In the genomic region with DNA sequence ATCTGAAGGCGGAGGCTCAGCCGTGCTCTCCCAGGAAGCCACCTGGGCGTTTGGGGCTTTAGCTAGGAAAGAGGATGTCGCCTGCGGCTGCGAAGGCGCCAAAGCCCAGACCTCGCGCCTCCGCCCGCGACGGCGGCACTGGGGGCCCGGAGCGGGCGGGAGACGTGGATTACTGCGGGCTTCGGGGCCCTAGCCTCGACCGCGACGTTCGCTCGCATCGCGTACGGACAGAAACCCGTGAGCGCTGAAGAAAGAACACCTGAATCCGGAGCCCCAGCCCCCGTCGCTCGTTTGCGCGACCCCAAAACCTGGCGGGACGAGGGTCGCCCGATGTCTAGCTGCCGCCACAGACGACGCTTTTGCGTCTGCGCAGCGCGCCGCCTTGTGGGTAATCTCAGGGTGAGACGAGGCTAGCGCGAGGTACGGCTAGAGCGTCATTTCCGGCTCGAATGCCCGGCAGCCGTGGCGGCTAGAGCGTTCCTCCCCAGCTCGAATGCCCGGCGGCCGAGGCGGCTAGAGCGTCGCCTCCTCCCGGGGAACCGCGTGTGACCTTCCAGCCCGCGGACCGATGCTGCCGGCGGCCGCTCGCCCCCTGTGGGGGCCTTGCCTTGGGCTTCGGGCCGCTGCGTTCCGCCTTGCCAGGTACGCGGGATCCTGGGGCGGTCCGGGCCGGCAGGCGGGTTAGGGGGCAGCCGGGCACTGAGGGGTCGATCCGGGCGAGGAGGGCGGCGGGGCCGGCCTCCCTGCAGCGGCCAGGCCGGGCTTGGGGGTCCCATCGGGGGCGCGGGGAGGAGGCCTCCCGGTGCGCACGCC, we compare ENCODE assay signal across 1 cellular context.
TF ChIP-seq lines count a peak whose summit lies in the region.

A gene (plus strand): TSS at position 434 of the 813 bp plus-strand sequence. CDS start 135 bp downstream, at position 569.

TF ChIP-seq in WTC11, 78 proteins besides CTCF, POLR2A, EP300 and RAD21 (continued from another document and continues in another):
- TF ChIP-seq, protein P1, sequence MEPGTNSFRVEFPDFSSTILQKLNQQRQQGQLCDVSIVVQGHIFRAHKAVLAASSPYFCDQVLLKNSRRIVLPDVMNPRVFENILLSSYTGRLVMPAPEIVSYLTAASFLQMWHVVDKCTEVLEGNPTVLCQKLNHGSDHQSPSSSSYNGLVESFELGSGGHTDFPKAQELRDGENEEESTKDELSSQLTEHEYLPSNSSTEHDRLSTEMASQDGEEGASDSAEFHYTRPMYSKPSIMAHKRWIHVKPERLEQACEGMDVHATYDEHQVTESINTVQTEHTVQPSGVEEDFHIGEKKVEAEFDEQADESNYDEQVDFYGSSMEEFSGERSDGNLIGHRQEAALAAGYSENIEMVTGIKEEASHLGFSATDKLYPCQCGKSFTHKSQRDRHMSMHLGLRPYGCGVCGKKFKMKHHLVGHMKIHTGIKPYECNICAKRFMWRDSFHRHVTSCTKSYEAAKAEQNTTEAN (CRISPR knock-in tag; IDR thresholded peaks at IDR 0.05), result 0 out of 2 replicates have a peak, but pooled peaks have one; percentile 70
- TF ChIP-seq SP1 (CRISPR knock-in tag; conservative IDR thresholded peaks at IDR 0.05) (peak; percentile 86), FOXP1 (CRISPR knock-in tag; IDR thresholded peaks at IDR 0.05; ENCODE audit: borderline replicate concordance) (peak; percentile 85), FOXK1 (CRISPR knock-in tag; IDR thresholded peaks at IDR 0.05) (peak; percentile 96), NFE2L1 (CRISPR knock-in tag; IDR thresholded peaks at IDR 0.05) (peak; percentile 65; the same call in 1 of the 2 replicates), ZNF396 (CRISPR knock-in tag; IDR thresholded peaks at IDR 0.05; ENCODE audit: borderline replicate concordance) (no peak), ZNF423 (CRISPR knock-in tag; IDR thresholded peaks at IDR 0.05) (no peak), NFYB (CRISPR knock-in tag; conservative IDR thresholded peaks at IDR 0.05; ENCODE audit: low read depth) (peak; percentile 33; the same call in 1 of the 2 replicates), GABPB1 (CRISPR knock-in tag; IDR thresholded peaks at IDR 0.05) (peak; percentile 91), NR2C2 (CRISPR knock-in tag; IDR thresholded peaks at IDR 0.05) (no peak), SMAD4 (CRISPR knock-in tag; IDR thresholded peaks at IDR 0.05) (no peak), OVOL2 (CRISPR knock-in tag; IDR thresholded peaks at IDR 0.05; ENCODE audit: borderline replicate concordance) (no peak), ETV6 (CRISPR knock-in tag; IDR thresholded peaks at IDR 0.05) (peak; percentile 67), ZNF671 (CRISPR knock-in tag; IDR thresholded peaks at IDR 0.05) (no peak), MXD4 (CRISPR knock-in tag; IDR thresholded peaks at IDR 0.05; ENCODE audit: borderline replicate concordance) (no peak), KAT7 (CRISPR knock-in tag; IDR thresholded peaks at IDR 0.05; ENCODE audit: borderline replicate concordance) (no peak; the same call in 1 of the 2 replicates), GTF2I (CRISPR knock-in tag; conservative IDR thresholded peaks at IDR 0.05) (no peak), TEAD4 (CRISPR knock-in tag; IDR thresholded peaks at IDR 0.05) (no peak; the same call in 1 of the 2 replicates), CREB1 (CRISPR knock-in tag; IDR thresholded peaks at IDR 0.05) (no peak), PRRX2 (CRISPR knock-in tag; IDR thresholded peaks at IDR 0.05) (no peak), HMGA2 (CRISPR knock-in tag; IDR thresholded peaks at IDR 0.05) (no peak), ELF4 (CRISPR knock-in tag; IDR thresholded peaks at IDR 0.05; ENCODE audit: low read depth) (peak; percentile 10; the same call in 1 of the 2 replicates), RORB (CRISPR knock-in tag; IDR thresholded peaks at IDR 0.05) (no peak)
- TF ChIP-seq, protein P2, sequence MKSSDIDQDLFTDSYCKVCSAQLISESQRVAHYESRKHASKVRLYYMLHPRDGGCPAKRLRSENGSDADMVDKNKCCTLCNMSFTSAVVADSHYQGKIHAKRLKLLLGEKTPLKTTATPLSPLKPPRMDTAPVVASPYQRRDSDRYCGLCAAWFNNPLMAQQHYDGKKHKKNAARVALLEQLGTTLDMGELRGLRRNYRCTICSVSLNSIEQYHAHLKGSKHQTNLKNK (CRISPR knock-in tag; IDR thresholded peaks at IDR 0.05), result no peak
- TF ChIP-seq, protein P3, sequence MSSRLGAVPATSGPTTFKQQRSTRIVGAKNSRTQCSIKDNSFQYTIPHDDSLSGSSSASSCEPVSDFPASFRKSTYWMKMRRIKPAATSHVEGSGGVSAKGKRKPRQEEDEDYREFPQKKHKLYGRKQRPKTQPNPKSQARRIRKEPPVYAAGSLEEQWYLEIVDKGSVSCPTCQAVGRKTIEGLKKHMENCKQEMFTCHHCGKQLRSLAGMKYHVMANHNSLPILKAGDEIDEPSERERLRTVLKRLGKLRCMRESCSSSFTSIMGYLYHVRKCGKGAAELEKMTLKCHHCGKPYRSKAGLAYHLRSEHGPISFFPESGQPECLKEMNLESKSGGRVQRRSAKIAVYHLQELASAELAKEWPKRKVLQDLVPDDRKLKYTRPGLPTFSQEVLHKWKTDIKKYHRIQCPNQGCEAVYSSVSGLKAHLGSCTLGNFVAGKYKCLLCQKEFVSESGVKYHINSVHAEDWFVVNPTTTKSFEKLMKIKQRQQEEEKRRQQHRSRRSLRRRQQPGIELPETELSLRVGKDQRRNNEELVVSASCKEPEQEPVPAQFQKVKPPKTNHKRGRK (CRISPR knock-in tag; IDR thresholded peaks at IDR 0.05; ENCODE audit: borderline replicate concordance), result no peak
- TF ChIP-seq, protein P4, sequence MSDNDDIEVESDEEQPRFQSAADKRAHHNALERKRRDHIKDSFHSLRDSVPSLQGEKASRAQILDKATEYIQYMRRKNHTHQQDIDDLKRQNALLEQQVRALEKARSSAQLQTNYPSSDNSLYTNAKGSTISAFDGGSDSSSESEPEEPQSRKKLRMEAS (CRISPR knock-in tag; IDR thresholded peaks at IDR 0.05), result peak; percentile 96
- TF ChIP-seq, protein P5, sequence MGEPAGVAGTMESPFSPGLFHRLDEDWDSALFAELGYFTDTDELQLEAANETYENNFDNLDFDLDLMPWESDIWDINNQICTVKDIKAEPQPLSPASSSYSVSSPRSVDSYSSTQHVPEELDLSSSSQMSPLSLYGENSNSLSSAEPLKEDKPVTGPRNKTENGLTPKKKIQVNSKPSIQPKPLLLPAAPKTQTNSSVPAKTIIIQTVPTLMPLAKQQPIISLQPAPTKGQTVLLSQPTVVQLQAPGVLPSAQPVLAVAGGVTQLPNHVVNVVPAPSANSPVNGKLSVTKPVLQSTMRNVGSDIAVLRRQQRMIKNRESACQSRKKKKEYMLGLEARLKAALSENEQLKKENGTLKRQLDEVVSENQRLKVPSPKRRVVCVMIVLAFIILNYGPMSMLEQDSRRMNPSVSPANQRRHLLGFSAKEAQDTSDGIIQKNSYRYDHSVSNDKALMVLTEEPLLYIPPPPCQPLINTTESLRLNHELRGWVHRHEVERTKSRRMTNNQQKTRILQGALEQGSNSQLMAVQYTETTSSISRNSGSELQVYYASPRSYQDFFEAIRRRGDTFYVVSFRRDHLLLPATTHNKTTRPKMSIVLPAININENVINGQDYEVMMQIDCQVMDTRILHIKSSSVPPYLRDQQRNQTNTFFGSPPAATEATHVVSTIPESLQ (CRISPR knock-in tag; IDR thresholded peaks at IDR 0.05), result no peak
- TF ChIP-seq, protein P6, sequence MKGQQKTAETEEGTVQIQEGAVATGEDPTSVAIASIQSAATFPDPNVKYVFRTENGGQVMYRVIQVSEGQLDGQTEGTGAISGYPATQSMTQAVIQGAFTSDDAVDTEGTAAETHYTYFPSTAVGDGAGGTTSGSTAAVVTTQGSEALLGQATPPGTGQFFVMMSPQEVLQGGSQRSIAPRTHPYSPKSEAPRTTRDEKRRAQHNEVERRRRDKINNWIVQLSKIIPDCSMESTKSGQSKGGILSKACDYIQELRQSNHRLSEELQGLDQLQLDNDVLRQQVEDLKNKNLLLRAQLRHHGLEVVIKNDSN (CRISPR knock-in tag; IDR thresholded peaks at IDR 0.05), result no peak; the same call in 1 of the 2 replicates
- TF ChIP-seq, protein P7, sequence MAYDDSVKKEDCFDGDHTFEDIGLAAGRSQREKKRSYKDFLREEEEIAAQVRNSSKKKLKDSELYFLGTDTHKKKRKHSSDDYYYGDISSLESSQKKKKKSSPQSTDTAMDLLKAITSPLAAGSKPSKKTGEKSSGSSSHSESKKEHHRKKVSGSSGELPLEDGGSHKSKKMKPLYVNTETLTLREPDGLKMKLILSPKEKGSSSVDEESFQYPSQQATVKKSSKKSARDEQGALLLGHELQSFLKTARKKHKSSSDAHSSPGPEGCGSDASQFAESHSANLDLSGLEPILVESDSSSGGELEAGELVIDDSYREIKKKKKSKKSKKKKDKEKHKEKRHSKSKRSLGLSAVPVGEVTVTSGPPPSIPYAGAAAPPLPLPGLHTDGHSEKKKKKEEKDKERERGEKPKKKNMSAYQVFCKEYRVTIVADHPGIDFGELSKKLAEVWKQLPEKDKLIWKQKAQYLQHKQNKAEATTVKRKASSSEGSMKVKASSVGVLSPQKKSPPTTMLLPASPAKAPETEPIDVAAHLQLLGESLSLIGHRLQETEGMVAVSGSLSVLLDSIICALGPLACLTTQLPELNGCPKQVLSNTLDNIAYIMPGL (CRISPR knock-in tag; IDR thresholded peaks at IDR 0.05), result peak; percentile 98
- TF ChIP-seq, protein P8, sequence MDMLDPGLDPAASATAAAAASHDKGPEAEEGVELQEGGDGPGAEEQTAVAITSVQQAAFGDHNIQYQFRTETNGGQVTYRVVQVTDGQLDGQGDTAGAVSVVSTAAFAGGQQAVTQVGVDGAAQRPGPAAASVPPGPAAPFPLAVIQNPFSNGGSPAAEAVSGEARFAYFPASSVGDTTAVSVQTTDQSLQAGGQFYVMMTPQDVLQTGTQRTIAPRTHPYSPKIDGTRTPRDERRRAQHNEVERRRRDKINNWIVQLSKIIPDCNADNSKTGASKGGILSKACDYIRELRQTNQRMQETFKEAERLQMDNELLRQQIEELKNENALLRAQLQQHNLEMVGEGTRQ (CRISPR knock-in tag; IDR thresholded peaks at IDR 0.05), result peak; percentile 52; the same call in 1 of the 2 replicates
- TF ChIP-seq, protein P9, sequence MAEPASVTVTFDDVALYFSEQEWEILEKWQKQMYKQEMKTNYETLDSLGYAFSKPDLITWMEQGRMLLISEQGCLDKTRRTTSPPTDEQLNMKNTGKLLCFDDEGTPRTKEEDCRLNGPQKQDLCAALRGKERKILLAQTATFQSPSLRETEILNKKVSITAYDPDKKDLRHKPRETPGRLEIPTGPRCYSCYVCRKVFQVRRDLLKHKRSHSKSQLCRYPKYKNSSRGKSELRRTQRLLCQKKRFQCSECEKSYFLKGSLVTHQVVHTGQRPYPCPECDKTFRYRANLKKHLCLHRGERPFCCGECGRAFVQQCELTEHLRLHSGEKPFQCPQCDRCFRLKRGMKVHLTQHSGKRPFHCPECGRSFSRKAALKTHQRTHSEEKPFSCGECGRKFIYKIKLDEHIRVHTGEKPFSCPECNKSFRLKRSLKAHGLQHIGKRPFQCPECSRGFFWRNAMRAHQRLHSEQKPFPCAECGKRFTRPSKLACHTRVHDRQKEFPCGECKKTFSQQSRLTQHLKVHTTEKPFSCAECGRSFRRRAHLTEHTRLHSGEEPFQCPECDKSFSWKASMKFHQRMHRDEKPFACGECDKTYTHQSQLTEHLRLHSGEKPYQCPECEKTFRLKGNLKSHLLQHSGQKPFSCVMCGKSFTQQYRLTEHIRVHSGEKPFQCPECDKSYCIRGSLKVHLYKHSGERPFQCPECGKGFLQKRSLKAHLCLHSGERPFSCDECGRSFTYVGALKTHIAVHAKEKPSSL (CRISPR knock-in tag; conservative IDR thresholded peaks at IDR 0.05), result no peak
- TF ChIP-seq, protein P10, sequence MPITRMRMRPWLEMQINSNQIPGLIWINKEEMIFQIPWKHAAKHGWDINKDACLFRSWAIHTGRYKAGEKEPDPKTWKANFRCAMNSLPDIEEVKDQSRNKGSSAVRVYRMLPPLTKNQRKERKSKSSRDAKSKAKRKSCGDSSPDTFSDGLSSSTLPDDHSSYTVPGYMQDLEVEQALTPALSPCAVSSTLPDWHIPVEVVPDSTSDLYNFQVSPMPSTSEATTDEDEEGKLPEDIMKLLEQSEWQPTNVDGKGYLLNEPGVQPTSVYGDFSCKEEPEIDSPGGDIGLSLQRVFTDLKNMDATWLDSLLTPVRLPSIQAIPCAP (CRISPR knock-in tag; IDR thresholded peaks at IDR 0.05), result no peak
- TF ChIP-seq, protein P11, sequence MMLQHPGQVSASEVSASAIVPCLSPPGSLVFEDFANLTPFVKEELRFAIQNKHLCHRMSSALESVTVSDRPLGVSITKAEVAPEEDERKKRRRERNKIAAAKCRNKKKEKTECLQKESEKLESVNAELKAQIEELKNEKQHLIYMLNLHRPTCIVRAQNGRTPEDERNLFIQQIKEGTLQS (CRISPR knock-in tag; conservative IDR thresholded peaks at IDR 0.05), result no peak
- TF ChIP-seq, protein P12, sequence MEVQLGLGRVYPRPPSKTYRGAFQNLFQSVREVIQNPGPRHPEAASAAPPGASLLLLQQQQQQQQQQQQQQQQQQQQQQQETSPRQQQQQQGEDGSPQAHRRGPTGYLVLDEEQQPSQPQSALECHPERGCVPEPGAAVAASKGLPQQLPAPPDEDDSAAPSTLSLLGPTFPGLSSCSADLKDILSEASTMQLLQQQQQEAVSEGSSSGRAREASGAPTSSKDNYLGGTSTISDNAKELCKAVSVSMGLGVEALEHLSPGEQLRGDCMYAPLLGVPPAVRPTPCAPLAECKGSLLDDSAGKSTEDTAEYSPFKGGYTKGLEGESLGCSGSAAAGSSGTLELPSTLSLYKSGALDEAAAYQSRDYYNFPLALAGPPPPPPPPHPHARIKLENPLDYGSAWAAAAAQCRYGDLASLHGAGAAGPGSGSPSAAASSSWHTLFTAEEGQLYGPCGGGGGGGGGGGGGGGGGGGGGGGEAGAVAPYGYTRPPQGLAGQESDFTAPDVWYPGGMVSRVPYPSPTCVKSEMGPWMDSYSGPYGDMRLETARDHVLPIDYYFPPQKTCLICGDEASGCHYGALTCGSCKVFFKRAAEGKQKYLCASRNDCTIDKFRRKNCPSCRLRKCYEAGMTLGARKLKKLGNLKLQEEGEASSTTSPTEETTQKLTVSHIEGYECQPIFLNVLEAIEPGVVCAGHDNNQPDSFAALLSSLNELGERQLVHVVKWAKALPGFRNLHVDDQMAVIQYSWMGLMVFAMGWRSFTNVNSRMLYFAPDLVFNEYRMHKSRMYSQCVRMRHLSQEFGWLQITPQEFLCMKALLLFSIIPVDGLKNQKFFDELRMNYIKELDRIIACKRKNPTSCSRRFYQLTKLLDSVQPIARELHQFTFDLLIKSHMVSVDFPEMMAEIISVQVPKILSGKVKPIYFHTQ (CRISPR knock-in tag; IDR thresholded peaks at IDR 0.05), result no peak
- TF ChIP-seq, protein P13, sequence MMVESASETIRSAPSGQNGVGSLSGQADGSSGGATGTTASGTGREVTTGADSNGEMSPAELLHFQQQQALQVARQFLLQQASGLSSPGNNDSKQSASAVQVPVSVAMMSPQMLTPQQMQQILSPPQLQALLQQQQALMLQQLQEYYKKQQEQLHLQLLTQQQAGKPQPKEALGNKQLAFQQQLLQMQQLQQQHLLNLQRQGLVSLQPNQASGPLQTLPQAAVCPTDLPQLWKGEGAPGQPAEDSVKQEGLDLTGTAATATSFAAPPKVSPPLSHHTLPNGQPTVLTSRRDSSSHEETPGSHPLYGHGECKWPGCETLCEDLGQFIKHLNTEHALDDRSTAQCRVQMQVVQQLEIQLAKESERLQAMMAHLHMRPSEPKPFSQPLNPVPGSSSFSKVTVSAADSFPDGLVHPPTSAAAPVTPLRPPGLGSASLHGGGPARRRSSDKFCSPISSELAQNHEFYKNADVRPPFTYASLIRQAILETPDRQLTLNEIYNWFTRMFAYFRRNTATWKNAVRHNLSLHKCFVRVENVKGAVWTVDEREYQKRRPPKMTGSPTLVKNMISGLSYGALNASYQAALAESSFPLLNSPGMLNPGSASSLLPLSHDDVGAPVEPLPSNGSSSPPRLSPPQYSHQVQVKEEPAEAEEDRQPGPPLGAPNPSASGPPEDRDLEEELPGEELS (CRISPR knock-in tag; IDR thresholded peaks at IDR 0.05), result no peak
- TF ChIP-seq, protein P14, sequence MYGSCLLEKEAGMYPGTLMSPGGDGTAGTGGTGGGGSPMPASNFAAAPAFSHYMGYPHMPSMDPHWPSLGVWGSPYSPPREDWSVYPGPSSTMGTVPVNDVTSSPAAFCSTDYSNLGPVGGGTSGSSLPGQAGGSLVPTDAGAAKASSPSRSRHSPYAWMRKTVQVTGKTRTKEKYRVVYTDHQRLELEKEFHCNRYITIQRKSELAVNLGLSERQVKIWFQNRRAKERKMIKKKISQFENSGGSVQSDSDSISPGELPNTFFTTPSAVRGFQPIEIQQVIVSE (CRISPR knock-in tag; IDR thresholded peaks at IDR 0.05; ENCODE audit: borderline replicate concordance), result no peak
